Comparison of ENCODE assay signal across 4 cellular contexts in the genomic region with DNA sequence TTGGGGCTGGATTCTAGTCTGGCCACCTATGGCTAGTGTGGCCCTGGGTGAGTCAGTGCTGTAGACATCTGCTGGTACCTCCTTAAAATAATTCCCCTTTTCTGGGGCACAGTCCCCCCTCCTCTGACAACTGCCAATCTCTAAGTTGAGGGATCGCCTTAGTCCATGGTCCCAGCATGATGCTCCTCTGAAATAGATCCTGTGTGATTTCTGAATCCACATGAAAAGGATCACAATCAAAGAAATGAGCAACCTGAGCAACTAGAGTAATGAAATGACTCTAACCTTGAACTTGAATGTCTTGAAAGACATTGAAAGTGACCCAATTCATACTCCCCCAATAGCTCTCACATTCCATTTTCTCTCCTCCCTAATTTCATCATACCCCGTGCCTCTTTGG.
"Had no signal": no experiment of that assay in that cellular context is flagged by ENCODE, and none has a peak within 500 bp of the region (broad histone marks: within the 10 kb centered on the region; RNA-seq: fewer than 3 reads in every experiment).

No MANE protein-coding gene starts in this region.

- H3K27ac Mint-ChIP-seq: IgD-negative memory B cell had no signal

- ATAC-seq: HepG2, K562 had no signal

- H3K4me1 Mint-ChIP-seq: IgD-negative memory B cell had no signal

- DNase-seq: IMR-90 had no signal

- H3K36me3 Mint-ChIP-seq: IgD-negative memory B cell had no signal

- H3K27me3 Mint-ChIP-seq: IgD-negative memory B cell had no signal
